In the genomic region with DNA sequence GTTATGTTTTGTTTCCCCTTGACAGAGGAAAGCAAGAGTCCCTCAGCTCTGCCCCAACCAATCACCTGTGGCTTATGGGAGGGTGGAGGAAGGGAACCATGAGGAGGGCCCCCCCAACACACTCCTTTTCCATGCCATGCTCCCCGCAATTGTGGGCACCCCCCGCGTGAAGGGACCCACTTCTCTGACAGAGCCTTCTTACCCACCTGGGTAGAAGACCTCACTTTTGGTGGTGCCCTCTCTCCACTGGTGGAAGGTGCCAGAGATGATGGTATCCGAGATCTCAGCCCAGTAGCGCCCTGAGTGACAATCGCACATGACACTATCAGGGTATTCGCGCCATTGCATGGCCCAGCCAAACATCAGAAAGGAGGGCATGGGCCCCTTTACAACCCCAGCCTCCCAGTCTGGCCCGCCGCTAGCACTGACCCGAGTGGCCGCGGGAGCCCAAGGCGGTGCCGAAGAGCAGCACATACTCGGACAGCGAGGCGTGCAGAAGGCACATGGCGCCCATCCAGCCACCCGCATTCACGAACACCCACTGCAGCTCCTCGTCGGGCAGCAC, we compare ENCODE assay signal across 1 cellular context.
TF ChIP-seq lines count a peak whose summit lies in the region.

No MANE protein-coding gene starts in this region.

TF ChIP-seq in K562, 482 proteins besides CTCF, POLR2A, EP300 and RAD21:
- no peak for TF ChIP-seq MGA (IDR thresholded peaks at IDR 0.05)
- no peak for TF ChIP-seq GTF3C2 (IDR thresholded peaks at IDR 0.05; ENCODE audit: borderline replicate concordance, extremely low read depth, insufficient read length)
- no peak for TF ChIP-seq SIRT6 (IDR thresholded peaks at IDR 0.05; ENCODE audit: low read depth, low read length)
- TF ChIP-seq, protein P1, sequence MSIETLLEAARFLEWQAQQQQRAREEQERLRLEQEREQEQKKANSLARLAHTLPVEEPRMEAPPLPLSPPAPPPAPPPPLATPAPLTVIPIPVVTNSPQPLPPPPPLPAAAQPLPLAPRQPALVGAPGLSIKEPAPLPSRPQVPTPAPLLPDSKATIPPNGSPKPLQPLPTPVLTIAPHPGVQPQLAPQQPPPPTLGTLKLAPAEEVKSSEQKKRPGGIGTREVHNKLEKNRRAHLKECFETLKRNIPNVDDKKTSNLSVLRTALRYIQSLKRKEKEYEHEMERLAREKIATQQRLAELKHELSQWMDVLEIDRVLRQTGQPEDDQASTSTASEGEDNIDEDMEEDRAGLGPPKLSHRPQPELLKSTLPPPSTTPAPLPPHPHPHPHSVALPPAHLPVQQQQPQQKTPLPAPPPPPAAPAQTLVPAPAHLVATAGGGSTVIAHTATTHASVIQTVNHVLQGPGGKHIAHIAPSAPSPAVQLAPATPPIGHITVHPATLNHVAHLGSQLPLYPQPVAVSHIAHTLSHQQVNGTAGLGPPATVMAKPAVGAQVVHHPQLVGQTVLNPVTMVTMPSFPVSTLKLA (conservative IDR thresholded peaks at IDR 0.05) = 0 out of 4 replicates have a peak, but pooled peaks of 1 of the 2 experiments have one; percentile 24
- TF ChIP-seq, protein P2, sequence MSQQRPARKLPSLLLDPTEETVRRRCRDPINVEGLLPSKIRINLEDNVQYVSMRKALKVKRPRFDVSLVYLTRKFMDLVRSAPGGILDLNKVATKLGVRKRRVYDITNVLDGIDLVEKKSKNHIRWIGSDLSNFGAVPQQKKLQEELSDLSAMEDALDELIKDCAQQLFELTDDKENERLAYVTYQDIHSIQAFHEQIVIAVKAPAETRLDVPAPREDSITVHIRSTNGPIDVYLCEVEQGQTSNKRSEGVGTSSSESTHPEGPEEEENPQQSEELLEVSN (IDR thresholded peaks at IDR 0.05; ENCODE audit: borderline replicate concordance in 1 of 2, extremely low read depth in 1 of 2, insufficient read depth in 1 of 2, insufficient read length in 1 of 2, low read depth in 1 of 2, low read length in 1 of 2, poor library complexity in 1 of 2, severe bottlenecking in 1 of 2) = peak in 1 of 2 experiments; percentile 18
- TF ChIP-seq MTA3 (IDR thresholded peaks at IDR 0.05; ENCODE audit: borderline replicate concordance) = no peak
- TF ChIP-seq EP400 (IDR thresholded peaks at IDR 0.05) = 0 out of 2 replicates have a peak, but pooled peaks have one; percentile 50
- TF ChIP-seq MYC (IDR thresholded peaks at IDR 0.05; ENCODE audit: low read depth, low read length) = peak; percentile 20; the same call in 1 of the 2 replicates
- TF ChIP-seq MYC (CRISPR knock-in tag; IDR thresholded peaks at IDR 0.05; ENCODE audit: borderline replicate concordance, low read depth) = no peak
- TF ChIP-seq KLF1 (tag; IDR thresholded peaks at IDR 0.05) = no peak
- no peak for TF ChIP-seq PTBP1 (IDR thresholded peaks at IDR 0.05; ENCODE audit: low read depth, low read length)
